ENCODE assay signal across 1 cellular context in genomic region chr3:193039058-193039457, GRCh38.
TF ChIP-seq lines count a peak whose summit lies in the region.

No MANE protein-coding gene starts in this region.

TF ChIP-seq in GM23338, 12 proteins besides CTCF, POLR2A, EP300 and RAD21 (continued from another document):
- TF ChIP-seq ETS1 (IDR thresholded peaks at IDR 0.05) = no peak
- no peak for TF ChIP-seq ZNF114 (CRISPR knock-in tag; IDR thresholded peaks at IDR 0.05)
